8 cellular contexts compared by ENCODE assay signal in genomic region chr1:180178511-180179161, GRCh38. TPM values are rescaled to one million over a fixed set of nuclear protein-coding genes. Genes with fewer than 3 reads are reported as not detected.
DNase-seq lines count a peak whose midpoint lies in the region; ATAC-seq, FAIRE-seq and TF ChIP-seq lines count a peak whose summit lies in the region.

No MANE protein-coding gene starts in this region.

- peak overlapping the region in 2 of 5 experiments; percentile 36 to 44 for H3K27ac Mint-ChIP-seq in brain

- H3K36me3 Mint-ChIP-seq in brain: peaks cover 4% of the 10 kb centered on the region

- no peaks in the 10 kb centered on the region for H3K27me3 Mint-ChIP-seq in brain

- ATAC-seq in HG03469 (IDR thresholded peaks at IDR 0.05; ENCODE audit: unreplicated experiment): no peak

- DNase-seq in NK-92 treated with Interleukin-12 subunit alpha and Interleukin-12 subunit beta, amount 100 ng/mL, for 24 hours (lab: John Stamatoyannopoulos, UW): peak; percentile 18
- no peak for DNase-seq in NK-92 (lab: John Stamatoyannopoulos, UW; ENCODE audit: unreplicated experiment)
- peak; percentile 49 for DNase-seq in M059J (ENCODE audit: low read depth)
- DNase-seq in stimulated activated CD4-positive, alpha-beta T cell treated with anti-CD3 and anti-CD28 coated beads, Interleukin-2, amount 100 ng/mL, for 48 hours: peak; percentile 69 to 75

- peak; percentile 83 to 95 for TF ChIP-seq CTCF in brain (conservative IDR thresholded peaks at IDR 0.05)

- peak; percentile 55 for FAIRE-seq in TTC549 (lab: Jason Lieb, UNC)
- FAIRE-seq in islet of Langerhans (lab: Jason Lieb, UNC): peak; percentile 69

- H3K4me1 Mint-ChIP-seq in brain: peaks cover 24% of the 10 kb centered on the region

- H3K9me3 Mint-ChIP-seq in brain: no peaks in the 10 kb centered on the region

- H3K4me3 Mint-ChIP-seq in brain: no peak overlapping the region

RNA-seq across cellular contexts. Expression of gene QSOX1, which starts 24.0 kb away (rescaled TPM):
- total RNA-seq in M059J (2014; rRNA removed; shearing (Covaris generic)): 258 and 330 TPM in 2 replicates
- 58.6 TPM for polyA plus RNA-seq in brain (ENCODE audit: insufficient read depth, low read depth, low replicate concordance)

RNA-seq across cellular contexts. Expression of gene LHX4, which starts 51.4 kb away (rescaled TPM):
- 0.02 TPM in 1 of 2 replicates, not detected in the other for total RNA-seq in M059J (2014; rRNA removed; shearing (Covaris generic))
- polyA plus RNA-seq in brain (ENCODE audit: insufficient read depth, low read depth, low replicate concordance): 0.19 TPM
